8 cellular contexts compared by ENCODE assay signal in the genomic region with DNA sequence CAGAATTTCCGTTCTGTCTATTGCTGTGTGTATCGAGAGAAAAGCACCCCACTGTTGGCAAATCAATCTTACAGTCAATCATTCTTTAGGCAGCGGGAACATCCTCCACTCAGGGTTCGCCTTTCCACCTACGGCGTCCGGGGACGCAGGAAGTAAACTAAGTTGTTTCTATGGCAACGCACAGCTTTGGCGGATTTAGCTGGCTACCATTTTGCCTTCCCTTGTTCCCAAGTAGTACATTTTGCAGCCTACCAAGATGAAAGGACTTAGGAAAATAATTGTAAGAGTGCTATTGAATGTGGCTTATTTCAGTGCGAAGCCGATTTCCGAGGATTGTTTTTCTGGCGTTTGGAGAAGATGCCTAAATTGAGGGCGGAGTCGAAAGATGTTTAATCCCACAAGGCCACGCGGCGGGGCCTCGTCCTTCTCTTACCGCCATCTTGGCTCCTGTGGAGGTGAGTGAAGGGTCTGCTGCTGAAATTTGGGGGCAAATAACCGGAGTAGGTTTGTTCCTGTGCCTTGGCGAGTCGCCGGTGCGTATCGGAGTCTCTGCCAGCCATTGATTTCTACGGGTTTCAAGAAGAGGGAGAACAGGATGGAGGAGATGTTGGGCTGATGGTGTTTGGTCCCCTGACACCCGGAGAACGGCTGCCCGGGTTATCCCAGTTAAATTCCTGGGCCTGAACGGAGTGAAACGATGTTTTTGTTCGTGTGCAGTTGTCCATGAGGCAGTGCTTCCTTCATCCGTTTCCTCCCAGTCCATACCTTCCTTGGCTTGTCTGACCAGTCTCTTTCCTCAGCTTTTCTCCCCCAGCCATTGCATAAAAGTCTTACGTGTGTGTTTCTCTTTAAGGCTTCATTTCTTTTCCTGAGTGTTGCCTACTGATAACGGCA. TPM values are rescaled to one million over a fixed set of nuclear protein-coding genes. Genes with fewer than 3 reads are reported as not detected.
DNase-seq lines count a peak whose midpoint lies in the region; TF ChIP-seq lines count a peak whose summit lies in the region.

A gene (plus strand): TSS at position 424 of the 894 bp plus-strand sequence. CDS start 778 bp downstream, outside the sequence.

- TF ChIP-seq CTCF in HFFc6 (IDR thresholded peaks at IDR 0.05) (no peak), NB4 (IDR thresholded peaks at IDR 0.05; ENCODE audit: low read depth, low read length) (no peak)

- H3K4me3 ChIP-seq in NB4 (ENCODE audit: low read depth, low read length) (peak within 1 kb of the TSS; percentile 100), SK-N-MC (peak within 1 kb of the TSS; percentile 93)

- H3K27ac ChIP-seq in SK-N-MC = peak within 1 kb of the TSS; percentile 98

- DNase-seq in GM04503 (ENCODE audit: low read depth) (peak; percentile 79), HFFc6 (peak; percentile 97), NB4 (ENCODE audit: low read depth) (peak; percentile 91), SK-N-MC (ENCODE audit: low read depth, low spot score) (peak; percentile 99), germinal center (ENCODE audit: low spot score) (peak; percentile 83), non-pigmented ciliary epithelial cell (ENCODE audit: low read depth) (peak; percentile 75), superior temporal gyrus (ENCODE audit: extremely low spot score) (peak; percentile 99)
- peak; percentile 87 for DNase-seq in activated naive CD4-positive, alpha-beta T cell treated with anti-CD3 and anti-CD28 coated beads, Interleukin-2, amount 10 ng/mL, durations not matched to agents 7 days and 5 days

- peaks cover 38% of the 10 kb centered on the region for H3K4me1 Mint-ChIP-seq in HFFc6 (ENCODE audit: low read depth)
- peaks cover 48% of the 10 kb centered on the region for H3K4me1 Mint-ChIP-seq in activated naive CD4-positive, alpha-beta T cell treated with anti-CD3 and anti-CD28 coated beads, Interleukin-2, amount 10 ng/mL, durations not matched to agents 7 days and 5 days

- peaks cover 4% of the 10 kb centered on the region; the same call in 1 of the 2 replicates for H3K9me3 Mint-ChIP-seq in HFFc6
- no peaks in the 10 kb centered on the region for H3K9me3 Mint-ChIP-seq in activated naive CD4-positive, alpha-beta T cell treated with anti-CD3 and anti-CD28 coated beads, Interleukin-2, amount 10 ng/mL, durations not matched to agents 7 days and 5 days

- H3K36me3 Mint-ChIP-seq in HFFc6 (ENCODE audit: low read depth) = peaks cover 42% of the 10 kb centered on the region
- peaks cover 43% of the 10 kb centered on the region for H3K36me3 Mint-ChIP-seq in activated naive CD4-positive, alpha-beta T cell treated with anti-CD3 and anti-CD28 coated beads, Interleukin-2, amount 10 ng/mL, durations not matched to agents 7 days and 5 days

- peak within 1 kb of the TSS; percentile 99 for H3K27ac Mint-ChIP-seq in HFFc6
- H3K27ac Mint-ChIP-seq in activated naive CD4-positive, alpha-beta T cell treated with anti-CD3 and anti-CD28 coated beads, Interleukin-2, amount 10 ng/mL, durations not matched to agents 7 days and 5 days = peak within 1 kb of the TSS; percentile 97

- H3K36me3 ChIP-seq in SK-N-MC (ENCODE audit: insufficient read depth, low read length) = peaks cover 47% of the 10 kb centered on the region

- H3K9me3 ChIP-seq in SK-N-MC (ENCODE audit: low read depth, low read length) = no peaks in the 10 kb centered on the region

- peak; percentile 96 for TF ChIP-seq POLR2A in NB4 (IDR thresholded peaks at IDR 0.05; ENCODE audit: extremely low read depth, insufficient read length)

- peak within 1 kb of the TSS; percentile 100 for H3K9ac ChIP-seq in SK-N-MC (ENCODE audit: insufficient read length)

- peak within 1 kb of the TSS; percentile 98 for H3K4me3 Mint-ChIP-seq in HFFc6
- peak within 1 kb of the TSS; percentile 93 for H3K4me3 Mint-ChIP-seq in activated naive CD4-positive, alpha-beta T cell treated with anti-CD3 and anti-CD28 coated beads, Interleukin-2, amount 10 ng/mL, durations not matched to agents 7 days and 5 days

- H3K27me3 Mint-ChIP-seq in HFFc6 (ENCODE audit: insufficient read depth) = peaks cover 9% of the 10 kb centered on the region; the same call in 1 of the 2 replicates
- H3K27me3 Mint-ChIP-seq in activated naive CD4-positive, alpha-beta T cell treated with anti-CD3 and anti-CD28 coated beads, Interleukin-2, amount 10 ng/mL, durations not matched to agents 7 days and 5 days = peaks cover 5% of the 10 kb centered on the region

- CTCF ChIA-PET in activated naive CD4-positive, alpha-beta T cell treated with anti-CD3 and anti-CD28 coated beads, Interleukin-2, amount 10 ng/mL, durations not matched to agents 7 days and 5 days (lab: Charles Lee) = interaction anchor here (1.0 to 1.5 kb wide), 2 partner anchors 130 kb away, joined by 3 to 7 read pairs; no protein-coding TSS in a partner anchor

RNA-seq across cellular contexts. Expression of the gene that starts here (rescaled TPM):
- 1,000 to 10,000 TPM in 3 of 6 experiments, 100 to 1,000 TPM in 3; 832 to 1,041 (median 991) TPM for total RNA-seq in HFFc6 (2021; fragmentation: NEBNext Ultra II Directional; extraction: Animal tissue kit (Norgen Biotek cat#: 25700))

Comparison
In these comparisons a context has a peak if more than half of its experiments do, and no peak if none do; other contexts are left out.
1. Peak in every context shown above with its lines: DNase-seq, H3K4me3 ChIP-seq and H3K27ac ChIP-seq.